Comparison of ENCODE assay signal across 1 cellular context in genomic region chr3:174158674-174159073, GRCh38.
TF ChIP-seq lines count a peak whose summit lies in the region.

No MANE protein-coding gene starts in this region.

TF ChIP-seq in GM23338, 12 proteins besides CTCF, POLR2A, EP300 and RAD21 (continued from another document):
- TF ChIP-seq REST (IDR thresholded peaks at IDR 0.05; ENCODE audit: unreplicated experiment) (no peak), EZH2 (IDR thresholded peaks at IDR 0.05; ENCODE audit: low read depth, unreplicated experiment) (no peak), EZH2phosphoT487 (IDR thresholded peaks at IDR 0.05; ENCODE audit: unreplicated experiment) (no peak), ETS1 (IDR thresholded peaks at IDR 0.05) (no peak), ZNF331 (CRISPR knock-in tag; IDR thresholded peaks at IDR 0.05; ENCODE audit: low read depth) (no peak)
TF ChIP-seq in GM23338: peak in this region for 0.
